1 cellular context compared by ENCODE assay signal in genomic region chr14:91119556-91120311, GRCh38.
TF ChIP-seq lines count a peak whose summit lies in the region.

No MANE protein-coding gene starts in this region.

TF ChIP-seq in K562, 482 proteins besides CTCF, POLR2A, EP300 and RAD21 (continued from another document):
- no peak for TF ChIP-seq TFE3 (CRISPR knock-in tag; IDR thresholded peaks at IDR 0.05)
- TF ChIP-seq, protein P1, sequence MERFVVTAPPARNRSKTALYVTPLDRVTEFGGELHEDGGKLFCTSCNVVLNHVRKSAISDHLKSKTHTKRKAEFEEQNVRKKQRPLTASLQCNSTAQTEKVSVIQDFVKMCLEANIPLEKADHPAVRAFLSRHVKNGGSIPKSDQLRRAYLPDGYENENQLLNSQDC (CRISPR knock-in tag; IDR thresholded peaks at IDR 0.05): no peak
TF ChIP-seq in K562: peak in this region for 1.
